1 cellular context compared by ENCODE assay signal in genomic region chr9:124392855-124393460, GRCh38.
A peak's percentile ranks its signal among the peaks of the same experiment; 100 is the strongest.
TF ChIP-seq lines count a peak whose summit lies in the region.

No MANE protein-coding gene starts in this region.

TF ChIP-seq in SK-N-SH, 30 proteins besides CTCF, POLR2A, EP300 and RAD21 (continued from another document):
- TF ChIP-seq, protein P1, sequence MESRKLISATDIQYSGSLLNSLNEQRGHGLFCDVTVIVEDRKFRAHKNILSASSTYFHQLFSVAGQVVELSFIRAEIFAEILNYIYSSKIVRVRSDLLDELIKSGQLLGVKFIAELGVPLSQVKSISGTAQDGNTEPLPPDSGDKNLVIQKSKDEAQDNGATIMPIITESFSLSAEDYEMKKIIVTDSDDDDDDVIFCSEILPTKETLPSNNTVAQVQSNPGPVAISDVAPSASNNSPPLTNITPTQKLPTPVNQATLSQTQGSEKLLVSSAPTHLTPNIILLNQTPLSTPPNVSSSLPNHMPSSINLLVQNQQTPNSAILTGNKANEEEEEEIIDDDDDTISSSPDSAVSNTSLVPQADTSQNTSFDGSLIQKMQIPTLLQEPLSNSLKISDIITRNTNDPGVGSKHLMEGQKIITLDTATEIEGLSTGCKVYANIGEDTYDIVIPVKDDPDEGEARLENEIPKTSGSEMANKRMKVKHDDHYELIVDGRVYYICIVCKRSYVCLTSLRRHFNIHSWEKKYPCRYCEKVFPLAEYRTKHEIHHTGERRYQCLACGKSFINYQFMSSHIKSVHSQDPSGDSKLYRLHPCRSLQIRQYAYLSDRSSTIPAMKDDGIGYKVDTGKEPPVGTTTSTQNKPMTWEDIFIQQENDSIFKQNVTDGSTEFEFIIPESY (IDR thresholded peaks at IDR 0.05; ENCODE audit: borderline replicate concordance, low read depth) = peak; percentile 84; the same call in 1 of the 2 replicates
- no peak for TF ChIP-seq EZH2phosphoT487 (IDR thresholded peaks at IDR 0.05; ENCODE audit: borderline replicate concordance, low read depth)
- no peak for TF ChIP-seq GABPA (IDR thresholded peaks at IDR 0.05; ENCODE audit: low read depth)
- peak; percentile 97 for TF ChIP-seq SIN3A (IDR thresholded peaks at IDR 0.05; ENCODE audit: borderline replicate concordance, low read depth, low read length)
- peak; percentile 44; the same call in 1 of the 2 replicates for TF ChIP-seq SMC3 (IDR thresholded peaks at IDR 0.05; ENCODE audit: low read depth, low read length)
- TF ChIP-seq ELF1 (IDR thresholded peaks at IDR 0.05) = peak; percentile 24; the same call in 1 of the 2 replicates
- TF ChIP-seq TCF12 (IDR thresholded peaks at IDR 0.05) = peak; percentile 97
- TF ChIP-seq FOSL2 (IDR thresholded peaks at IDR 0.05; ENCODE audit: borderline replicate concordance, low read depth) = peak; percentile 100
- peak; percentile 45 for TF ChIP-seq FOXJ3 (CRISPR knock-in tag; IDR thresholded peaks at IDR 0.05)
- peak; percentile 56; the same call in 1 of the 2 replicates for TF ChIP-seq POLR2AphosphoS5 (IDR thresholded peaks at IDR 0.05; ENCODE audit: low read depth, low read length)
- TF ChIP-seq TAF1 (IDR thresholded peaks at IDR 0.05; ENCODE audit: borderline replicate concordance, low read depth, low read length) = no peak
- TF ChIP-seq RCOR1 (IDR thresholded peaks at IDR 0.05; ENCODE audit: low read length) = peak; percentile 82
- TF ChIP-seq GATA2 (CRISPR knock-in tag; IDR thresholded peaks at IDR 0.05) = peak; percentile 69
- TF ChIP-seq FOXM1 (IDR thresholded peaks at IDR 0.05; ENCODE audit: low read depth) = peak; percentile 88
- TF ChIP-seq, protein P2, sequence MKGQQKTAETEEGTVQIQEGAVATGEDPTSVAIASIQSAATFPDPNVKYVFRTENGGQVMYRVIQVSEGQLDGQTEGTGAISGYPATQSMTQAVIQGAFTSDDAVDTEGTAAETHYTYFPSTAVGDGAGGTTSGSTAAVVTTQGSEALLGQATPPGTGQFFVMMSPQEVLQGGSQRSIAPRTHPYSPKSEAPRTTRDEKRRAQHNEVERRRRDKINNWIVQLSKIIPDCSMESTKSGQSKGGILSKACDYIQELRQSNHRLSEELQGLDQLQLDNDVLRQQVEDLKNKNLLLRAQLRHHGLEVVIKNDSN (IDR thresholded peaks at IDR 0.05; ENCODE audit: borderline replicate concordance, low read depth) = no peak
- peak; percentile 62 for TF ChIP-seq MXI1 (IDR thresholded peaks at IDR 0.05; ENCODE audit: low read depth, low read length)
TF ChIP-seq in SK-N-SH: peak in this region for 22.
